Comparison of ENCODE assay signal across 28 cellular contexts in the genomic region with DNA sequence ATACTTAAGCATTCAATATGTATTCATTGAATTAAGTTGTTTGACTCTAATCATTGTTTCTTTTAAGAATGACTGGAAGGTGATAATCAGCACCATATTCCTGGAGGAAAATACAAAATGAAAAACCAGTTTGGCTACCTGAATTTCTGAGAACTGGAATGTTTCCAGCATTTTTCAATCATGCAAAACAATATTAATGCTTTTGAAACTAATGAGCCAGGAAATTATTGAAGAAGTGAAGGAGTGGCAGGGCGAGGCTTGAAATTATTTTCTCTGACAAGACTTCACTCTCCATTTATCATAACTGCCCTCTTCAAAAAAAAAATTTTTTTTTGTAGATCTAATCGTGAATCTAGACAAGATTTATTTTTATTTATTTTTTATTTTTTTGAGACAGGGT.
"Had no signal": no experiment of that assay in that cellular context is flagged by ENCODE, and none has a peak within 500 bp of the region (broad histone marks: within the 10 kb centered on the region; RNA-seq: fewer than 3 reads in every experiment).

No MANE protein-coding gene starts in this region.

- DNase-seq: activated CD4-positive, alpha-beta T cell treated with anti-CD3 and anti-CD28 coated beads for 36 hours; activated CD4-positive, alpha-beta T cell treated with anti-CD3 and anti-CD28 coated beads, Interleukin-2, amount 10 ng/mL, durations not matched to agents 7 days and 5 days; activated CD4-positive, alpha-beta T cell treated with anti-CD3 and anti-CD28 coated beads, Interleukin-2, amount 50 U/mL, for 48 hours; activated CD8-positive, alpha-beta T cell treated with anti-CD3 and anti-CD28 coated beads, Interleukin-2, amount 10 ng/mL, durations not matched to agents 7 days and 5 days; activated gamma-delta T cell; activated naive CD4-positive, alpha-beta T cell treated with Interleukin-2 at 50 U/mL for 16 hours; activated T-cell treated with anti-CD3 and anti-CD28 coated beads, Interleukin-2, amount 50 U/mL, for 24 hours; adrenal gland; body of pancreas; caudate nucleus; cerebellar nuclear complex; NCI-H1436 treated with DMSO at 0.1 percent for 48 hours; NCI-H187; NCI-H2029 treated with DMSO at 0.1 percent for 48 hours; NCI-H2107; NCI-H226; NCI-H446 treated with DMSO at 0.1 percent for 48 hours; NCI-H524; Peyer's patch; RPMI8226; SHP77 treated with DMSO at 0.1 percent for 48 hours; SK-N-SH had no signal

- H3K27me3 ChIP-seq: adrenal gland, body of pancreas, breast epithelium, Peyer's patch, SJSA1 had no signal

- H3K27ac ChIP-seq: adrenal gland, body of pancreas, breast epithelium, Peyer's patch, SJSA1 had no signal

- H3K36me3 ChIP-seq: breast epithelium had no signal

- H3K4me2 ChIP-seq: SK-N-SH had no signal

- ATAC-seq: activated CD4-positive, alpha-beta T cell treated with anti-CD3 and anti-CD28 coated beads for 36 hours; activated CD4-positive, CD25-positive, alpha-beta regulatory T cell treated with anti-CD3 and anti-CD28 coated beads, Interleukin-2, amount 50 U/mL, for 24 hours; activated CD8-positive, alpha-beta T cell treated with anti-CD3 and anti-CD28 coated beads, Interleukin-2, amount 10 ng/mL, durations not matched to agents 7 days and 5 days; activated naive CD4-positive, alpha-beta T cell treated with anti-CD3 and anti-CD28 coated beads, Interleukin-2, amount 50 U/mL, for 72 hours; body of pancreas; K562; WTC11 had no signal

- H3K4me3 ChIP-seq: adrenal gland, body of pancreas, breast epithelium, K562, Peyer's patch, SJSA1 had no signal

- H3K9ac ChIP-seq: SK-N-SH had no signal

- H3K9me3 ChIP-seq: adrenal gland, body of pancreas, breast epithelium, Peyer's patch, SJSA1, SK-N-SH had no signal

- H3K4me1 ChIP-seq: adrenal gland, body of pancreas, breast epithelium, Peyer's patch had no signal
